Comparison of ENCODE assay signal across 23 cellular contexts in genomic region chr4:26455571-26455970, GRCh38. TPM values are rescaled to one million over a fixed set of nuclear protein-coding genes. Genes with fewer than 3 reads are reported as not detected.
DNase-seq lines count a peak whose midpoint lies in the region; ATAC-seq and TF ChIP-seq lines count a peak whose summit lies in the region.
"Had no signal": no experiment of that assay in that cellular context is flagged by ENCODE, and none has a peak within 500 bp of the region (broad histone marks: within the 10 kb centered on the region; RNA-seq: fewer than 3 reads in every experiment).

No MANE protein-coding gene starts in this region.

- no peaks in the 10 kb centered on the region for H3K9me3 Mint-ChIP-seq in activated CD4-positive, alpha-beta T cell treated with anti-CD3 and anti-CD28 coated beads, Interleukin-2, amount 10 ng/mL, durations not matched to agents 24 days and 14 days
- H3K9me3 Mint-ChIP-seq: CD8-positive, alpha-beta memory T cell had no signal

- H3K27me3 Mint-ChIP-seq in activated CD4-positive, alpha-beta T cell treated with anti-CD3 and anti-CD28 coated beads, Interleukin-2, amount 10 ng/mL, durations not matched to agents 24 days and 14 days = peaks cover 2% of the 10 kb centered on the region
- H3K27me3 Mint-ChIP-seq: CD4-positive, alpha-beta T cell had no signal

- no peak overlapping the region for H3K27ac Mint-ChIP-seq in activated CD4-positive, alpha-beta T cell treated with anti-CD3 and anti-CD28 coated beads, Interleukin-2, amount 10 ng/mL, durations not matched to agents 24 days and 14 days
- H3K27ac Mint-ChIP-seq: CD4-positive, alpha-beta T cell; CD8-positive, alpha-beta memory T cell had no signal

- DNase-seq in HT1080 (ENCODE audit: low read depth) (peak; percentile 14), esophagus muscularis mucosa (ENCODE audit: extremely low spot score) (peak; percentile 62), osteoblast (ENCODE audit: insufficient read length, low spot score, missing footprints) (peak; percentile 45), stromal cell of bone marrow (ENCODE audit: low read depth) (peak; percentile 21), NCI-H2081 (lab: John Stamatoyannopoulos, UW) (no peak), SHP77 (lab: John Stamatoyannopoulos, UW) (no peak)
- DNase-seq in activated CD4-positive, alpha-beta T cell treated with anti-CD3 and anti-CD28 coated beads, Interleukin-2, amount 10 ng/mL, durations not matched to agents 24 days and 14 days = no peak
- DNase-seq: 8988T; ACHN; AML-193; BE2C; CD4-positive, alpha-beta T cell; CD8-positive, alpha-beta memory T cell; DMS 273 treated with DMSO at 0.1 percent for 48 hours; DMS79; GF-D8; GOT3 had no signal

- no peaks in the 10 kb centered on the region for H3K27me3 ChIP-seq in esophagus muscularis mucosa
- no peaks in the 10 kb centered on the region for H3K27me3 ChIP-seq in osteoblast (ENCODE audit: insufficient read depth, low read length)
- H3K27me3 ChIP-seq: BE2C; BLaER1 treated with 17β-estradiol and CSF1 and Interleukin-3, amounts not matched to agents 10 nM and 100 nM had no signal

- no peaks in the 10 kb centered on the region for H3K36me3 Mint-ChIP-seq in activated CD4-positive, alpha-beta T cell treated with anti-CD3 and anti-CD28 coated beads, Interleukin-2, amount 10 ng/mL, durations not matched to agents 24 days and 14 days (ENCODE audit: low read depth)
- H3K36me3 Mint-ChIP-seq: CD14-positive monocyte; CD8-positive, alpha-beta memory T cell had no signal

- intact Hi-C loops in esophagus muscularis mucosa (cut with DNase I) = loop anchor here (5.0 kb wide), 2 partner anchors 262 to 552 kb away; no protein-coding TSS in a partner anchor
- intact Hi-C loops in activated CD4-positive, alpha-beta T cell treated with anti-CD3 and anti-CD28 coated beads, Interleukin-2, amount 10 ng/mL, durations not matched to agents 24 days and 14 days (cut with micrococcal nuclease) = loop anchor here (10.0 kb wide), 2 partner anchors 129 to 399 kb away; partner anchors contain the start of gene TBC1D19

- peaks cover 0 to 8% (median 0%) of the 10 kb centered on the region in 4 donors for H3K9me3 ChIP-seq in esophagus muscularis mucosa
- no peaks in the 10 kb centered on the region for H3K9me3 ChIP-seq in osteoblast (ENCODE audit: low read depth, low read length)
- H3K9me3 ChIP-seq: A549, BE2C, HAP-1 had no signal

- H3K4me1 Mint-ChIP-seq in activated CD4-positive, alpha-beta T cell treated with anti-CD3 and anti-CD28 coated beads, Interleukin-2, amount 10 ng/mL, durations not matched to agents 24 days and 14 days = peaks cover 14% of the 10 kb centered on the region

- no peak overlapping the region for H3K4me3 Mint-ChIP-seq in activated CD4-positive, alpha-beta T cell treated with anti-CD3 and anti-CD28 coated beads, Interleukin-2, amount 10 ng/mL, durations not matched to agents 24 days and 14 days
- H3K4me3 Mint-ChIP-seq: CD14-positive monocyte; CD4-positive, alpha-beta T cell; CD8-positive, alpha-beta memory T cell had no signal

- H3K4me2 ChIP-seq in osteoblast (ENCODE audit: insufficient read depth, low read length) = no peak overlapping the region
- H3K4me2 ChIP-seq: A549; BLaER1 treated with 17β-estradiol and CSF1 and Interleukin-3, amounts not matched to agents 10 nM and 100 nM had no signal

- no peaks in the 10 kb centered on the region for H4K20me1 ChIP-seq in osteoblast (ENCODE audit: insufficient read depth, low read length)
- H4K20me1 ChIP-seq: BLaER1 treated with 17β-estradiol and CSF1 and Interleukin-3, amounts not matched to agents 10 nM and 100 nM had no signal

- no peak for ATAC-seq in HG02885 (IDR thresholded peaks at IDR 0.05; ENCODE audit: poor library complexity, unreplicated experiment)
- ATAC-seq: A549 had no signal

- TF ChIP-seq CTCF in esophagus muscularis mucosa (IDR thresholded peaks at IDR 0.05) (no peak), osteoblast (IDR thresholded peaks at IDR 0.05; ENCODE audit: extremely low read depth, low read depth, low read length) (no peak)

- H3K4me1 ChIP-seq in esophagus muscularis mucosa = peaks cover 0 to 27% (median 18%) of the 10 kb centered on the region in 4 donors
- H3K4me1 ChIP-seq in osteoblast (ENCODE audit: insufficient read depth, low read length) = peaks cover 40% of the 10 kb centered on the region
- H3K4me1 ChIP-seq: A549, BE2C, HAP-1 had no signal

- no peak for TF ChIP-seq POLR2A in esophagus muscularis mucosa (IDR thresholded peaks at IDR 0.05; ENCODE audit: low read depth)

- H3K79me2 ChIP-seq in osteoblast (ENCODE audit: insufficient read depth, low read length) = no peaks in the 10 kb centered on the region

- peak overlapping the region; percentile 19 for H2AFZ ChIP-seq in osteoblast (ENCODE audit: low read length)

- H3K4me3 ChIP-seq in esophagus muscularis mucosa = no peak overlapping the region
- H3K4me3 ChIP-seq in osteoblast (ENCODE audit: insufficient read depth, low read length) = no peak overlapping the region
- H3K4me3 ChIP-seq: A549; BLaER1 treated with 17β-estradiol and CSF1 and Interleukin-3, amounts not matched to agents 10 nM and 100 nM; HAP-1 had no signal

- no peak overlapping the region for H3K27ac ChIP-seq in esophagus muscularis mucosa (replicated peaks in 1 of 4)
- H3K27ac ChIP-seq in osteoblast (ENCODE audit: low read depth, low read length) = no peak overlapping the region
- H3K27ac ChIP-seq: A549; BLaER1 treated with 17β-estradiol and CSF1 and Interleukin-3, amounts not matched to agents 10 nM and 100 nM had no signal

- no peaks in the 10 kb centered on the region for H3K36me3 ChIP-seq in esophagus muscularis mucosa
- H3K36me3 ChIP-seq in osteoblast (ENCODE audit: insufficient read depth, low read length) = no peaks in the 10 kb centered on the region
- H3K36me3 ChIP-seq: BE2C; BLaER1 treated with 17β-estradiol and CSF1 and Interleukin-3, amounts not matched to agents 10 nM and 100 nM; HAP-1 had no signal

- WGBS in esophagus muscularis mucosa = 73% methylated on average over 1 of the region's 2 CpGs

- no peak for TF ChIP-seq EP300 in esophagus muscularis mucosa (IDR thresholded peaks at IDR 0.05)

RNA-seq across cellular contexts. Expression of gene CCKAR, which starts 34.7 kb away (rescaled TPM):
- total RNA-seq in HT1080 (2014; rRNA removed; shearing (Covaris generic)) = not detected in 2 replicates
- not detected in 2 replicates for polyA plus RNA-seq in HT1080 (2015; cell fraction: cytosol; rRNA removed)
- not detected in 2 replicates for polyA plus RNA-seq in HT1080 (2015; cell fraction: nucleus; rRNA removed)
- total RNA-seq in esophagus muscularis mucosa (1 to 10 TPM; 1.2 to 3.4 (median 1.5) TPM), osteoblast (0.59 and 2.5 TPM in 2 replicates)
- not detected in 2 replicates for total RNA-seq in activated CD4-positive, alpha-beta T cell treated with anti-CD3 and anti-CD28 coated beads, Interleukin-2, amount 10 ng/mL, durations not matched to agents 24 days and 14 days
- total RNA-seq: CD4-positive, alpha-beta T cell; CD8-positive, alpha-beta memory T cell; G401 had no signal
- polyA plus RNA-seq: A549; CD14-positive monocyte; CD8-positive, alpha-beta memory T cell had no signal

Comparison
In these comparisons a context has a peak if more than half of its experiments do, and no peak if none do; other contexts are left out.
1. DNase-seq: peak in HT1080 (single experiment), esophagus muscularis mucosa (single experiment), osteoblast (single experiment) and stromal cell of bone marrow (single experiment); none in NCI-H2081 (0 of 2), activated CD4-positive, alpha-beta T cell treated with anti-CD3 and anti-CD28 coated beads, Interleukin-2, amount 10 ng/mL, durations not matched to agents 24 days and 14 days (single experiment) and SHP77 (0 of 2).